In genomic region chr7:101077303-101078086, GRCh38 we compare ENCODE assay signal across 8 cellular contexts. TPM values are rescaled to one million over a fixed set of nuclear protein-coding genes. Genes with fewer than 3 reads are reported as not detected.
DNase-seq lines count a peak whose midpoint lies in the region; ATAC-seq and TF ChIP-seq lines count a peak whose summit lies in the region.

No MANE protein-coding gene starts in this region.

- peak; percentile 77 for ATAC-seq in GM19023 (IDR thresholded peaks at IDR 0.05; ENCODE audit: unreplicated experiment)

- no peak overlapping the region for H2BK12ac ChIP-seq in mesenchymal stem cell (ENCODE audit: low read length in 2 of 2)

- no peak overlapping the region for H4K91ac ChIP-seq in mesenchymal stem cell (ENCODE audit: low read length)

- no peak overlapping the region for H4K8ac ChIP-seq in mesenchymal stem cell (ENCODE audit: low read length)

- no peak overlapping the region for H3K18ac ChIP-seq in mesenchymal stem cell (ENCODE audit: low read depth in 1 of 2, low read length in 2 of 2)

- no peak overlapping the region for H3K4ac ChIP-seq in mesenchymal stem cell (ENCODE audit: low read depth in 1 of 2, low read length in 2 of 2)

- no peaks in the 10 kb centered on the region for H3K9me3 ChIP-seq in mesenchymal stem cell (ENCODE audit: control insufficient read depth, low read length)

- H3K4me3 ChIP-seq in AG10803 (ENCODE audit: low read length): no peak overlapping the region
- H3K4me3 ChIP-seq in dorsolateral prefrontal cortex: no peak overlapping the region
- no peak overlapping the region for H3K4me3 ChIP-seq in mesenchymal stem cell (ENCODE audit: insufficient read depth in 1 of 2, low read depth in 1 of 2, low read length in 2 of 2)

- no peak overlapping the region for H3K27ac ChIP-seq in dorsolateral prefrontal cortex
- H3K27ac ChIP-seq in mesenchymal stem cell (ENCODE audit: low read length, poor library complexity, severe bottlenecking): no peak overlapping the region

- H3K9ac ChIP-seq in mesenchymal stem cell (ENCODE audit: low read length): peak overlapping the region; percentile 30

- no peaks in the 10 kb centered on the region for H3K36me3 ChIP-seq in mesenchymal stem cell (ENCODE audit: control insufficient read depth in 1 of 2, insufficient read depth in 2 of 2, low read depth in 1 of 2, low read length in 2 of 2)

- H3K14ac ChIP-seq in mesenchymal stem cell (ENCODE audit: low read length in 2 of 2): no peak overlapping the region

- H3K79me1 ChIP-seq in mesenchymal stem cell (replicated peaks; ENCODE audit: low read length, poor library complexity, severe bottlenecking): no peaks in the 10 kb centered on the region

- TF ChIP-seq CTCF in AG10803 (conservative IDR thresholded peaks at IDR 0.05; ENCODE audit: low read length) (peak; percentile 92), dorsolateral prefrontal cortex (IDR thresholded peaks at IDR 0.05 in 54 of 56, conservative IDR thresholded peaks at IDR 0.05 in 2 of 56; ENCODE audit: low read depth in 1 of 56, partially characterized antibody in 56 of 56) (peak; percentile 37 to 83 (median 75))

- H3K23ac ChIP-seq in mesenchymal stem cell (ENCODE audit: low read length in 2 of 2): no peak overlapping the region

- no peak overlapping the region for H2AFZ ChIP-seq in mesenchymal stem cell (ENCODE audit: low read depth, low read length)

- H3K4me1 ChIP-seq in mesenchymal stem cell (ENCODE audit: control insufficient read depth, insufficient read depth, low read depth, low read length): peaks cover 5% of the 10 kb centered on the region

- H2BK15ac ChIP-seq in mesenchymal stem cell (ENCODE audit: low read depth, poor library complexity, severe bottlenecking): no peak overlapping the region

- intact Hi-C loops in dorsolateral prefrontal cortex (cut with DNase I): loop anchor here (5.0 kb wide), 2 partner anchors 175 to 185 kb away; no protein-coding TSS in a partner anchor

- H3K27me3 ChIP-seq in dorsolateral prefrontal cortex (no peaks in the 10 kb centered on the region), mesenchymal stem cell (ENCODE audit: control insufficient read depth in 1 of 2, insufficient read depth in 1 of 2, low read length in 2 of 2) (peaks cover 4 to 17% of the 10 kb centered on the region in 2 experiments)

- H2BK120ac ChIP-seq in mesenchymal stem cell (ENCODE audit: low read depth, low read length): no peak overlapping the region

- DNase-seq in AG10803 (ENCODE audit: low read depth) (peak; percentile 62), HK-2 (ENCODE audit: unreplicated experiment) (peak; percentile 92), NCI-H82 treated with DMSO at 0.1 percent for 48 hours (lab: John Stamatoyannopoulos, UW; ENCODE audit: unreplicated experiment) (peak; percentile 36), dorsolateral prefrontal cortex (peak in 9 of 10 donors; percentile 62 to 85 (median 79)), mesenchymal stem cell (peak; percentile 78)
- peak; percentile 85 for DNase-seq in activated CD4-positive, alpha-beta T cell treated with anti-CD3 and anti-CD28 coated beads, Interleukin-2, amount 50 U/mL, for 1 hour
- peak; percentile 60 to 78 for DNase-seq in stimulated activated CD8-positive, alpha-beta memory T cell treated with anti-CD3 and anti-CD28 coated beads, Interleukin-2, amount 100 ng/mL, for 48 hours (ENCODE audit: low read depth in 2 of 2)

- H3K4me2 ChIP-seq in mesenchymal stem cell (ENCODE audit: low read length, poor library complexity, severe bottlenecking): no peak overlapping the region

- H2BK5ac ChIP-seq in mesenchymal stem cell (ENCODE audit: low read depth, low read length, poor library complexity, severe bottlenecking): no peak overlapping the region

- 24% methylated on average over 12 of the region's 13 CpGs for WGBS in mesenchymal stem cell

- no peak overlapping the region for H2AK5ac ChIP-seq in mesenchymal stem cell (ENCODE audit: low read length, severe bottlenecking)

RNA-seq across cellular contexts. Expression of gene TRIM56, which starts 7.8 kb away (rescaled TPM):
- total RNA-seq in dorsolateral prefrontal cortex: 10 to 100 TPM in 99 of 120 experiments, 1 to 10 TPM in 21; 5.7 to 29.9 (median 14.1) TPM
- polyA plus RNA-seq in mesenchymal stem cell (2013, experiment 1 of 2): 12.5 TPM
- polyA plus RNA-seq in mesenchymal stem cell (2013, experiment 2 of 2): 11.5 TPM

RNA-seq across cellular contexts. Expression of gene SERPINE1, which starts 49.4 kb away (rescaled TPM):
- 10 to 100 TPM in 4 of 120 experiments, 1 to 10 TPM in 94, under 1 TPM in 22; 0.31 to 13.4 (median 2.0) TPM for total RNA-seq in dorsolateral prefrontal cortex
- polyA plus RNA-seq in mesenchymal stem cell (2013, experiment 1 of 2): 599 TPM
- 599 TPM for polyA plus RNA-seq in mesenchymal stem cell (2013, experiment 2 of 2)

RNA-seq across cellular contexts. Expression of gene MUC17, which starts 57.6 kb away (rescaled TPM):
- total RNA-seq in dorsolateral prefrontal cortex: under 1 TPM in 2 of 120 experiments, not detected in 118; 0.04 to 0.08 TPM
- not detected for polyA plus RNA-seq in mesenchymal stem cell (2013, experiment 1 of 2)
- not detected for polyA plus RNA-seq in mesenchymal stem cell (2013, experiment 2 of 2)

Comparison
In these comparisons a context has a peak if more than half of its experiments do, and no peak if none do; other contexts are left out.
1. DNase-seq: peak in every context shown above with its lines; median percentile 92 in HK-2; 85 in activated CD4-positive, alpha-beta T cell treated with anti-CD3 and anti-CD28 coated beads, Interleukin-2, amount 50 U/mL, for 1 hour; 79 in dorsolateral prefrontal cortex; 78 in mesenchymal stem cell; 69 in stimulated activated CD8-positive, alpha-beta memory T cell treated with anti-CD3 and anti-CD28 coated beads, Interleukin-2, amount 100 ng/mL, for 48 hours; 62 in AG10803; 36 in NCI-H82 treated with DMSO at 0.1 percent for 48 hours.